23 cellular contexts compared by ENCODE assay signal in genomic region chr21:36973986-36974850, GRCh38. TPM values are rescaled to one million over a fixed set of nuclear protein-coding genes. Genes with fewer than 3 reads are reported as not detected.
A peak's percentile ranks its signal among the peaks of the same experiment; 100 is the strongest.
DNase-seq lines count a peak whose midpoint lies in the region; ATAC-seq lines count a peak whose summit lies in the region.
"Had no signal": no experiment of that assay in that cellular context is flagged by ENCODE, and none has a peak within 500 bp of the region (broad histone marks: within the 10 kb centered on the region; RNA-seq: fewer than 3 reads in every experiment).

No MANE protein-coding gene starts in this region.

- peaks cover 14% of the 10 kb centered on the region for H3K4me1 Mint-ChIP-seq in activated naive CD4-positive, alpha-beta T cell treated with anti-CD3 and anti-CD28 coated beads, Interleukin-2, amount 10 ng/mL, durations not matched to agents 7 days and 5 days
- peaks cover 6% of the 10 kb centered on the region for H3K4me1 Mint-ChIP-seq in activated T-helper 17 cell treated with anti-CD3 and anti-CD28 coated beads, Interleukin-2, amount 50 U/mL, for 72 hours
- H3K4me1 Mint-ChIP-seq in stimulated activated naive CD8-positive, alpha-beta T cell treated with anti-CD3 and anti-CD28 coated beads, Interleukin-15, amount 100 ng/mL, for 72 hours: peaks cover 27% of the 10 kb centered on the region

- DNase-seq in activated naive CD4-positive, alpha-beta T cell treated with anti-CD3 and anti-CD28 coated beads, Interleukin-2, amount 10 ng/mL, durations not matched to agents 7 days and 5 days: no peak
- DNase-seq in activated naive CD4-positive, alpha-beta T cell treated with anti-CD3 and anti-CD28 coated beads, Interleukin-2, amount 50 U/mL, for 16 hours: no peak
- peak; percentile 54 for DNase-seq in M059J (ENCODE audit: low read depth)
- no peak for DNase-seq in stimulated activated naive CD8-positive, alpha-beta T cell treated with anti-CD3 and anti-CD28 coated beads, Interleukin-15, amount 100 ng/mL, for 72 hours
- DNase-seq in stimulated activated naive CD4-positive, alpha-beta T cell treated with Interleukin-2 at 50 U/mL for 16 hours (lab: John Stamatoyannopoulos, UW): no peak
- DNase-seq: activated naive CD4-positive, alpha-beta T cell treated with Interleukin-2 at 50 U/mL for 16 hours; AML-193; aorta; glutamatergic neuron; GOT3; NCI-H1092 treated with DMSO at 0.1 percent for 48 hours; NCI-H2171; NCI-H774; stimulated activated CD4-positive, alpha-beta T cell treated with anti-CD3 and anti-CD28 coated beads, Interleukin-1b, Interleukin-23, amount 100 ng/mL, for 48 hours had no signal

- CTCF ChIA-PET in activated naive CD4-positive, alpha-beta T cell treated with anti-CD3 and anti-CD28 coated beads, Interleukin-2, amount 10 ng/mL, durations not matched to agents 7 days and 5 days (lab: Charles Lee): interaction anchor here (1.1 to 3.2 kb wide), 2 partner anchors 15 to 16 kb away, joined by 4 to 39 read pairs; no protein-coding TSS in a partner anchor

- H3K9me3 Mint-ChIP-seq in activated naive CD4-positive, alpha-beta T cell treated with anti-CD3 and anti-CD28 coated beads, Interleukin-2, amount 10 ng/mL, durations not matched to agents 7 days and 5 days: no peaks in the 10 kb centered on the region
- no peaks in the 10 kb centered on the region for H3K9me3 Mint-ChIP-seq in activated T-helper 17 cell treated with anti-CD3 and anti-CD28 coated beads, Interleukin-2, amount 50 U/mL, for 72 hours
- no peaks in the 10 kb centered on the region for H3K9me3 Mint-ChIP-seq in stimulated activated naive CD8-positive, alpha-beta T cell treated with anti-CD3 and anti-CD28 coated beads, Interleukin-15, amount 100 ng/mL, for 72 hours
- H3K9me3 Mint-ChIP-seq: dendritic cell treated with granulocyte-macrophage colony-stimulating factor and Interleukin-4, amounts not matched to agents 40 ng/mL and 50 ng/mL, for 4 days; stimulated activated memory B cell treated with anti-CD40 and anti-IgM and Interleukin-4, amounts not matched to agents 10 μg/mL and 1 μg/mL and 100 μg/mL, for 72 hours had no signal

- H3K27me3 Mint-ChIP-seq in activated naive CD4-positive, alpha-beta T cell treated with anti-CD3 and anti-CD28 coated beads, Interleukin-2, amount 10 ng/mL, durations not matched to agents 7 days and 5 days: peaks cover 12% of the 10 kb centered on the region
- no peaks in the 10 kb centered on the region for H3K27me3 Mint-ChIP-seq in activated T-helper 17 cell treated with anti-CD3 and anti-CD28 coated beads, Interleukin-2, amount 50 U/mL, for 72 hours
- H3K27me3 Mint-ChIP-seq in stimulated activated naive CD8-positive, alpha-beta T cell treated with anti-CD3 and anti-CD28 coated beads, Interleukin-15, amount 100 ng/mL, for 72 hours: no peaks in the 10 kb centered on the region
- H3K27me3 Mint-ChIP-seq: stimulated activated memory B cell treated with anti-CD40 and anti-IgM and Interleukin-4, amounts not matched to agents 10 μg/mL and 1 μg/mL and 100 μg/mL, for 72 hours had no signal

- peak overlapping the region; percentile 26 for H3K27ac Mint-ChIP-seq in activated naive CD4-positive, alpha-beta T cell treated with anti-CD3 and anti-CD28 coated beads, Interleukin-2, amount 10 ng/mL, durations not matched to agents 7 days and 5 days
- H3K27ac Mint-ChIP-seq in activated T-helper 17 cell treated with anti-CD3 and anti-CD28 coated beads, Interleukin-2, amount 50 U/mL, for 72 hours: peak overlapping the region; percentile 5
- peak overlapping the region in 1 of 2 donors; percentile 6 for H3K27ac Mint-ChIP-seq in stimulated activated naive CD8-positive, alpha-beta T cell treated with anti-CD3 and anti-CD28 coated beads, Interleukin-15, amount 100 ng/mL, for 72 hours
- H3K27ac Mint-ChIP-seq: dendritic cell treated with granulocyte-macrophage colony-stimulating factor and Interleukin-4, amounts not matched to agents 40 ng/mL and 50 ng/mL, for 4 days; stimulated activated memory B cell treated with anti-CD40 and anti-IgM and Interleukin-4, amounts not matched to agents 10 μg/mL and 1 μg/mL and 100 μg/mL, for 72 hours had no signal

- peak; percentile 76 for ATAC-seq in activated T-helper 17 cell treated with anti-CD3 and anti-CD28 coated beads, Interleukin-2, amount 50 U/mL, for 72 hours (replicated peaks)
- ATAC-seq in stimulated activated naive CD8-positive, alpha-beta T cell treated with anti-CD3 and anti-CD28 coated beads, Interleukin-15, amount 100 ng/mL, for 72 hours: peak; percentile 33
- ATAC-seq in HG02981 (IDR thresholded peaks at IDR 0.05; ENCODE audit: unreplicated experiment): no peak
- ATAC-seq: stimulated activated memory B cell treated with anti-CD40 and anti-IgM and Interleukin-4, amounts not matched to agents 10 μg/mL and 1 μg/mL and 100 μg/mL, for 72 hours had no signal

- no peaks in the 10 kb centered on the region for H3K36me3 Mint-ChIP-seq in activated naive CD4-positive, alpha-beta T cell treated with anti-CD3 and anti-CD28 coated beads, Interleukin-2, amount 10 ng/mL, durations not matched to agents 7 days and 5 days
- H3K36me3 Mint-ChIP-seq in activated T-helper 17 cell treated with anti-CD3 and anti-CD28 coated beads, Interleukin-2, amount 50 U/mL, for 72 hours (ENCODE audit: low read depth): no peaks in the 10 kb centered on the region
- H3K36me3 Mint-ChIP-seq: stimulated activated memory B cell treated with anti-CD40 and anti-IgM and Interleukin-4, amounts not matched to agents 10 μg/mL and 1 μg/mL and 100 μg/mL, for 72 hours had no signal

- H3K4me3 Mint-ChIP-seq in activated naive CD4-positive, alpha-beta T cell treated with anti-CD3 and anti-CD28 coated beads, Interleukin-2, amount 10 ng/mL, durations not matched to agents 7 days and 5 days: no peak overlapping the region
- no peak overlapping the region for H3K4me3 Mint-ChIP-seq in activated T-helper 17 cell treated with anti-CD3 and anti-CD28 coated beads, Interleukin-2, amount 50 U/mL, for 72 hours
- H3K4me3 Mint-ChIP-seq in stimulated activated naive CD8-positive, alpha-beta T cell treated with anti-CD3 and anti-CD28 coated beads, Interleukin-15, amount 100 ng/mL, for 72 hours: no peak overlapping the region
- H3K4me3 Mint-ChIP-seq: dendritic cell treated with granulocyte-macrophage colony-stimulating factor and Interleukin-4, amounts not matched to agents 40 ng/mL and 50 ng/mL, for 4 days; stimulated activated memory B cell treated with anti-CD40 and anti-IgM and Interleukin-4, amounts not matched to agents 10 μg/mL and 1 μg/mL and 100 μg/mL, for 72 hours had no signal

RNA-seq across cellular contexts. Expression of gene HLCS, which starts 7.7 kb away (rescaled TPM):
- total RNA-seq in M059J (2014; rRNA removed; shearing (Covaris generic)): 18.9 and 22.9 TPM in 2 replicates
- 10 to 100 TPM; 14.5 to 17.8 TPM for total RNA-seq in activated T-helper 17 cell treated with anti-CD3 and anti-CD28 coated beads, Interleukin-2, amount 50 U/mL, for 72 hours

RNA-seq across cellular contexts. Expression of gene RIPPLY3, which starts 32.3 kb away (rescaled TPM):
- total RNA-seq in M059J (2014; rRNA removed; shearing (Covaris generic)): 0.62 and 0.64 TPM in 2 replicates
- total RNA-seq in activated T-helper 17 cell treated with anti-CD3 and anti-CD28 coated beads, Interleukin-2, amount 50 U/mL, for 72 hours: under 1 TPM; 0.17 to 0.48 TPM
- total RNA-seq: aorta; cardiac septum; myocyte; pulmonary artery endothelial cell; skeletal muscle tissue; T-helper 1 cell treated with Interleukin-12 subunit alpha and Interleukin-12 subunit beta and Interleukin-4 antibody, amounts not matched to agents 30 ng/mL and 1 ng/mL, for 36 hours had no signal
